1 cellular context compared by ENCODE assay signal in the genomic region with DNA sequence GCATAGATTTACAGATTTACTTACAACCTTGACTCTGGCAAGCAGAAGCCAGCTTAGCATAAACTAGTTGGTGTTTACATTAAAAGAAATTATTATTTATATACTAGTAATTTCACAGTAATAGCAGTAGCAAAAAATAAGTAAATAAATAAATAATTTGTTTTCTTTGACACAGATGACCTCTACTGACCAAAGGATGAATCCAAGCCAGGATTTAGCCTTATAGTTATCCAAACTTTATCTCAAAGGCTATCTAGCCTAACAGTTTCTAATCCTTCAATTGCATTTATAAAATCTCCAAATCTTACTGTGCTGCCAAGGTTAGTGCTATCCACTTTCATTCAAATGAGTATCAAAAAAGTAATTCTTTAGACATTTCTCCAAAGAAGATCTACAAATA.
TF ChIP-seq lines count a peak whose summit lies in the region.

No MANE protein-coding gene starts in this region.

TF ChIP-seq in SK-N-SH, 30 proteins besides CTCF, POLR2A, EP300 and RAD21 (continued from another document):
- TF ChIP-seq TCF12 (IDR thresholded peaks at IDR 0.05), result no peak
- TF ChIP-seq TAF1 (IDR thresholded peaks at IDR 0.05; ENCODE audit: borderline replicate concordance, low read depth, low read length), result no peak; the same call in 1 of the 2 replicates
- no peak for TF ChIP-seq TEAD4 (IDR thresholded peaks at IDR 0.05; ENCODE audit: borderline replicate concordance, insufficient read depth)
- TF ChIP-seq NRF1 (IDR thresholded peaks at IDR 0.05; ENCODE audit: low read depth, low read length), result no peak
- TF ChIP-seq GABPA (IDR thresholded peaks at IDR 0.05; ENCODE audit: low read depth), result no peak
- TF ChIP-seq, protein P1, sequence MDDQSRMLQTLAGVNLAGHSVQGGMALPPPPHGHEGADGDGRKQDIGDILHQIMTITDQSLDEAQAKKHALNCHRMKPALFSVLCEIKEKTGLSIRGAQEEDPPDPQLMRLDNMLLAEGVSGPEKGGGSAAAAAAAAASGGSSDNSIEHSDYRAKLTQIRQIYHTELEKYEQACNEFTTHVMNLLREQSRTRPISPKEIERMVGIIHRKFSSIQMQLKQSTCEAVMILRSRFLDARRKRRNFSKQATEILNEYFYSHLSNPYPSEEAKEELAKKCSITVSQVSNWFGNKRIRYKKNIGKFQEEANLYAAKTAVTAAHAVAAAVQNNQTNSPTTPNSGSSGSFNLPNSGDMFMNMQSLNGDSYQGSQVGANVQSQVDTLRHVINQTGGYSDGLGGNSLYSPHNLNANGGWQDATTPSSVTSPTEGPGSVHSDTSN (IDR thresholded peaks at IDR 0.05), result no peak
- no peak for TF ChIP-seq YY1 (IDR thresholded peaks at IDR 0.05; ENCODE audit: low read depth)
- TF ChIP-seq MXI1 (IDR thresholded peaks at IDR 0.05; ENCODE audit: low read depth, low read length), result no peak
- TF ChIP-seq FOXJ3 (CRISPR knock-in tag; IDR thresholded peaks at IDR 0.05), result no peak
- no peak for TF ChIP-seq EZH2phosphoT487 (IDR thresholded peaks at IDR 0.05; ENCODE audit: borderline replicate concordance, low read depth)
- TF ChIP-seq CHD2 (IDR thresholded peaks at IDR 0.05; ENCODE audit: low read length, partially characterized antibody), result no peak
- TF ChIP-seq NFIC (IDR thresholded peaks at IDR 0.05; ENCODE audit: borderline replicate concordance), result no peak
- TF ChIP-seq SMC3 (IDR thresholded peaks at IDR 0.05; ENCODE audit: low read depth, low read length), result no peak
- TF ChIP-seq FOSL2 (IDR thresholded peaks at IDR 0.05; ENCODE audit: borderline replicate concordance, low read depth), result no peak
- no peak for TF ChIP-seq MEF2A (IDR thresholded peaks at IDR 0.05; ENCODE audit: borderline replicate concordance, low read depth)
- TF ChIP-seq, protein P2, sequence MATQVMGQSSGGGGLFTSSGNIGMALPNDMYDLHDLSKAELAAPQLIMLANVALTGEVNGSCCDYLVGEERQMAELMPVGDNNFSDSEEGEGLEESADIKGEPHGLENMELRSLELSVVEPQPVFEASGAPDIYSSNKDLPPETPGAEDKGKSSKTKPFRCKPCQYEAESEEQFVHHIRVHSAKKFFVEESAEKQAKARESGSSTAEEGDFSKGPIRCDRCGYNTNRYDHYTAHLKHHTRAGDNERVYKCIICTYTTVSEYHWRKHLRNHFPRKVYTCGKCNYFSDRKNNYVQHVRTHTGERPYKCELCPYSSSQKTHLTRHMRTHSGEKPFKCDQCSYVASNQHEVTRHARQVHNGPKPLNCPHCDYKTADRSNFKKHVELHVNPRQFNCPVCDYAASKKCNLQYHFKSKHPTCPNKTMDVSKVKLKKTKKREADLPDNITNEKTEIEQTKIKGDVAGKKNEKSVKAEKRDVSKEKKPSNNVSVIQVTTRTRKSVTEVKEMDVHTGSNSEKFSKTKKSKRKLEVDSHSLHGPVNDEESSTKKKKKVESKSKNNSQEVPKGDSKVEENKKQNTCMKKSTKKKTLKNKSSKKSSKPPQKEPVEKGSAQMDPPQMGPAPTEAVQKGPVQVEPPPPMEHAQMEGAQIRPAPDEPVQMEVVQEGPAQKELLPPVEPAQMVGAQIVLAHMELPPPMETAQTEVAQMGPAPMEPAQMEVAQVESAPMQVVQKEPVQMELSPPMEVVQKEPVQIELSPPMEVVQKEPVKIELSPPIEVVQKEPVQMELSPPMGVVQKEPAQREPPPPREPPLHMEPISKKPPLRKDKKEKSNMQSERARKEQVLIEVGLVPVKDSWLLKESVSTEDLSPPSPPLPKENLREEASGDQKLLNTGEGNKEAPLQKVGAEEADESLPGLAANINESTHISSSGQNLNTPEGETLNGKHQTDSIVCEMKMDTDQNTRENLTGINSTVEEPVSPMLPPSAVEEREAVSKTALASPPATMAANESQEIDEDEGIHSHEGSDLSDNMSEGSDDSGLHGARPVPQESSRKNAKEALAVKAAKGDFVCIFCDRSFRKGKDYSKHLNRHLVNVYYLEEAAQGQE (IDR thresholded peaks at IDR 0.05; ENCODE audit: low read depth, low read length), result no peak
- TF ChIP-seq RXRA (IDR thresholded peaks at IDR 0.05; ENCODE audit: borderline replicate concordance, low read depth), result no peak
